17 cellular contexts compared by ENCODE assay signal in the genomic region with DNA sequence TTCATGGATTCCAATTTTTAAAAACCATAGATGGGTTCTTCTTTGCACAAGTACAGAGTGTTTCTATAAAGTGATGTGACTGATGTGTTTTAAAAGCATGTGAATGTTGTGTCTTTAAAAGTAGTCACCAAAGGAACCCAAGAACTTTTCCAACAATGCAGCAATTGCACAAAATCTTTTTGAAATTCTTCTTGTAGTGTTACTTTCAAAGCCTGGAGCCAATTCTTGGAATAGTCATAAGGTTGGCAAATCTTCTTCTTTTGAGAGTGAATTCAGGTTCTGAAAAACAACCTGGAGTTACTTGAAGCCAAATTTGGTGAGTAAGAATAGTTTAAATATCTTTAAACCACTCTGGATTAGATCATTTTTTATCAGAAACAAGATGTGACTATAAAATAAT.
DNase-seq lines count a peak whose midpoint lies in the region; ATAC-seq and TF ChIP-seq lines count a peak whose summit lies in the region.
"Had no signal": no experiment of that assay in that cellular context is flagged by ENCODE, and none has a peak within 500 bp of the region (broad histone marks: within the 10 kb centered on the region; RNA-seq: fewer than 3 reads in every experiment).

No MANE protein-coding gene starts in this region.

- no peak for TF ChIP-seq CTCF in RWPE2 (IDR thresholded peaks at IDR 0.05; ENCODE audit: poor library complexity, severe bottlenecking)

- H3K36me3 ChIP-seq in RWPE2 (ENCODE audit: low read depth) = peaks cover 47% of the 10 kb centered on the region

- H3K4me1 ChIP-seq in RWPE2 (ENCODE audit: insufficient read depth, poor library complexity, severe bottlenecking) = peaks cover 9% of the 10 kb centered on the region

- H3K27me3 ChIP-seq in RWPE2 (ENCODE audit: insufficient read depth, poor library complexity, severe bottlenecking) = no peaks in the 10 kb centered on the region
- H3K27me3 ChIP-seq: SJCRH30 had no signal

- no peak for ATAC-seq in RWPE2 (ENCODE audit: low read depth)
- no peak for ATAC-seq in GM19324 (IDR thresholded peaks at IDR 0.05; ENCODE audit: low FRiP score, unreplicated experiment)
- ATAC-seq: left colon; stimulated activated naive CD8-positive, alpha-beta T cell treated with anti-CD3 and anti-CD28 coated beads, Interleukin-15, amount 100 ng/mL, for 72 hours had no signal

- DNase-seq in RWPE2 (ENCODE audit: low spot score) = no peak
- peak; percentile 49 for DNase-seq in midbrain (lab: John Stamatoyannopoulos, UW)
- DNase-seq in SKM-1 treated with dmso at 0.1 percent for 144 hours (lab: John Stamatoyannopoulos, UW; ENCODE audit: unreplicated experiment) = no peak
- no peak for DNase-seq in stimulated activated CD4-positive, alpha-beta T cell treated with anti-CD3 and anti-CD28 coated beads, Interleukin-4, amount 100 ng/mL, for 1 hour
- DNase-seq in kidney tubule cell (ENCODE audit: low spot score) = no peak
- DNase-seq: activated naive CD4-positive, alpha-beta T cell treated with Interleukin-2 at 50 U/mL for 16 hours; CD4-positive, CD25-positive, alpha-beta regulatory T cell; central memory CD4-positive, alpha-beta T cell; DMS79; left colon; NCI-H1694 treated with DMSO at 0.1 percent for 48 hours; NCI-H510A treated with DMSO at 0.1 percent for 48 hours; SJCRH30; stimulated activated naive CD8-positive, alpha-beta T cell treated with anti-CD3 and anti-CD28 coated beads, Interleukin-15, amount 100 ng/mL, for 72 hours; T-helper 9 cell had no signal

- H3K27ac ChIP-seq in RWPE2 (ENCODE audit: poor library complexity, severe bottlenecking) (peak overlapping the region; percentile 15), cingulate gyrus (ENCODE audit: low read depth, low read length) (peak overlapping the region; percentile 80)
- H3K27ac ChIP-seq: SJCRH30 had no signal

- H3K4me3 ChIP-seq in RWPE2 (ENCODE audit: severe bottlenecking) = no peak overlapping the region
- H3K4me3 ChIP-seq: SJCRH30 had no signal

- no peaks in the 10 kb centered on the region for H3K9me3 ChIP-seq in RWPE2 (ENCODE audit: severe bottlenecking)
